ENCODE assay signal across 9 cellular contexts in the genomic region with DNA sequence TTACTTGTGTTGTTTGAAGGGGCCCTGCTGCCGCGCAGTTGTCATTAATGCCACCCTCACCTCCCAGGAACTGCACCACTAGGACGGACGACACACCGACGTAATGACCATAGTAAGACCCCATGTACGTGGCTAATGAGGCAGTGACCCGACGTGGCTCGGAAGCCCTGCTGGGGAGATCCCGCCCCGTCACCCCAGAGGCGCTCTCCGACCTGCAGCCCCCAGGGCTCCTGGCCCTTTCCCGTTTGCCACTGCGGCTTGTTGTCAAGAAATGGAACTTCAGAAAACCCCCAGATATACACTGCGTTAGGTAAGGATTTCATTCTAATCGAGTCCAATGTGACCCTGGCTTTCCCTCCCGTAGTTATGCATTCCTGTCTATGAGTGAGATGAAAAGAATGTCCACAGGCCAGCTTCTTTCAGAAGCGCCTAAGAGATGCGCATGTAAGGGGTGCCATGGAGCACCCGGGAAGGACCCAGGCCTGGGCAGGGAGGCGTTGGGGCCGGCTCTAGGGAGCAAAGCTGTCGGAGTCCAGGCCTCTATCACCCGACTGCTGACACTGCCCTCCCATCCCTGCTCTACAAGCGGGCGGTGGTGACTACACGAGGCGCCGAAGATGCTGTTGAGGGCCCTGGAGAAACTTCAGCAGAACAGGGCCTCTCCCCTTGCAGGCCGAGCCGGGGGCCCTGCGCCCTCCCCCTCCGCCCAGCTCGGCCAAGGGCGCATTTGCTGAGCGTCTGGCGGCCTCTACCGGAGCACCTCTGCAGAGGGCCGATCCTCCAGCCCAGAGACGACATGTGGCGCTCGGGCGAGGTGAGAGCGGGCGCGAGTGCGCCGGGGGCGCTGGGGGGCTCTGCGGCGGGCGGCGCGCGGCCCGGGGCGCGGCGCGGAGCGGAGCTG. TPM values are rescaled to one million over a fixed set of nuclear protein-coding genes. Genes with fewer than 3 reads are reported as not detected.
DNase-seq lines count a peak whose midpoint lies in the region; ATAC-seq and TF ChIP-seq lines count a peak whose summit lies in the region.
"Had no signal": no experiment of that assay in that cellular context is flagged by ENCODE, and none has a peak within 500 bp of the region (broad histone marks: within the 10 kb centered on the region; RNA-seq: fewer than 3 reads in every experiment).

Gene GABRA5, plus strand, starts transcription at position 765 of the 901 bp plus-strand sequence. CDS start 2,187 bp downstream, outside the sequence.

- H3K36me3 ChIP-seq in BLaER1 (no peaks in the 10 kb centered on the region), mesenchymal stem cell (ENCODE audit: control insufficient read depth in 1 of 2, insufficient read depth in 2 of 2, low read depth in 1 of 2, low read length in 2 of 2) (no peaks in the 10 kb centered on the region), tibial nerve (no peaks in the 10 kb centered on the region)

- H2AK5ac ChIP-seq in mesenchymal stem cell (ENCODE audit: low read length, severe bottlenecking), result no peak within 1 kb of the TSS

- TF ChIP-seq EP300 in tibial nerve (IDR thresholded peaks at IDR 0.05), result no peak

- H4K91ac ChIP-seq in mesenchymal stem cell (ENCODE audit: low read length), result no peak within 1 kb of the TSS

- H3K4me3 ChIP-seq in BLaER1, result peak within 1 kb of the TSS; percentile 55
- peak within 1 kb of the TSS; percentile 53 for H3K4me3 ChIP-seq in coronary artery
- no peak within 1 kb of the TSS for H3K4me3 ChIP-seq in mesenchymal stem cell (ENCODE audit: insufficient read depth in 1 of 2, low read depth in 1 of 2, low read length in 2 of 2)
- peak within 1 kb of the TSS in 1 of 4 donors; percentile 37 for H3K4me3 ChIP-seq in tibial nerve

- H3K4me1 ChIP-seq in BLaER1 (peaks cover 11% of the 10 kb centered on the region; the same call in 1 of the 2 replicates), mesenchymal stem cell (ENCODE audit: control insufficient read depth, insufficient read depth, low read depth, low read length) (peaks cover 13% of the 10 kb centered on the region), tibial nerve (peaks cover 0 to 25% (median 0%) of the 10 kb centered on the region in 4 donors)

- peak within 1 kb of the TSS; percentile 65 for H3K4me2 ChIP-seq in BLaER1
- H3K4me2 ChIP-seq in mesenchymal stem cell (ENCODE audit: low read length, poor library complexity, severe bottlenecking), result peak within 1 kb of the TSS; percentile 52

- CTCF ChIA-PET in GM10248 (lab: Yijun Ruan, JAX), result no interaction called here

- H2AFZ ChIP-seq in mesenchymal stem cell (ENCODE audit: low read depth, low read length), result no peak within 1 kb of the TSS

- 15% methylated on average over 60 of the region's 63 CpGs for WGBS in mesenchymal stem cell
- 12 to 17% methylated on average over 43 to 52 of the region's 63 CpGs for WGBS in tibial nerve, 2 donors

- peaks cover 15% of the 10 kb centered on the region; the same call in 1 of the 2 replicates for H3K27me3 ChIP-seq in BLaER1
- peaks cover 28 to 52% of the 10 kb centered on the region in 2 experiments for H3K27me3 ChIP-seq in mesenchymal stem cell (ENCODE audit: control insufficient read depth in 1 of 2, insufficient read depth in 1 of 2, low read length in 2 of 2)
- H3K27me3 ChIP-seq in tibial nerve, result peaks cover 5 to 48% of the 10 kb centered on the region in 2 donors

- H3K14ac ChIP-seq in mesenchymal stem cell (ENCODE audit: low read length in 2 of 2), result no peak within 1 kb of the TSS

- H2BK5ac ChIP-seq in mesenchymal stem cell (ENCODE audit: low read depth, low read length, poor library complexity, severe bottlenecking), result no peak within 1 kb of the TSS

- POLR2A ChIA-PET in GM10248 (lab: Yijun Ruan, JAX), result no interaction called here

- no peak within 1 kb of the TSS for H4K8ac ChIP-seq in mesenchymal stem cell (ENCODE audit: low read length)

- no peak within 1 kb of the TSS for H3K18ac ChIP-seq in mesenchymal stem cell (ENCODE audit: low read depth in 1 of 2, low read length in 2 of 2)

- no peak for TF ChIP-seq POLR2A in tibial nerve (IDR thresholded peaks at IDR 0.05)

- no peak within 1 kb of the TSS for H2BK120ac ChIP-seq in mesenchymal stem cell (ENCODE audit: low read depth, low read length)

- H2BK12ac ChIP-seq in mesenchymal stem cell (ENCODE audit: low read length in 2 of 2), result no peak within 1 kb of the TSS

- no peak for ATAC-seq in GM18870 (IDR thresholded peaks at IDR 0.05; ENCODE audit: unreplicated experiment)

- H3K79me1 ChIP-seq in mesenchymal stem cell (replicated peaks; ENCODE audit: low read length, poor library complexity, severe bottlenecking), result no peaks in the 10 kb centered on the region

- H4K20me1 ChIP-seq in BLaER1, result no peaks in the 10 kb centered on the region

- peak; percentile 68 for DNase-seq in NCI-H1092 treated with DMSO at 0.1 percent for 48 hours (lab: John Stamatoyannopoulos, UW)
- DNase-seq in coronary artery (ENCODE audit: low spot score), result no peak
- DNase-seq in mesenchymal stem cell, result no peak
- DNase-seq in tibial nerve (ENCODE audit: low spot score in 2 of 2), result no peak
- no peak for DNase-seq in GM10248 (ENCODE audit: extremely low spot score)
- no peak for DNase-seq in GDM1 (lab: John Stamatoyannopoulos, UW)

- no peak within 1 kb of the TSS for H3K4ac ChIP-seq in mesenchymal stem cell (ENCODE audit: low read depth in 1 of 2, low read length in 2 of 2)

- H3K9me3 ChIP-seq in BLaER1, result peaks cover 6% of the 10 kb centered on the region; the same call in 1 of the 2 replicates
- H3K9me3 ChIP-seq in mesenchymal stem cell (ENCODE audit: control insufficient read depth, low read length), result peaks cover 3% of the 10 kb centered on the region
- H3K9me3 ChIP-seq in tibial nerve, result no peaks in the 10 kb centered on the region

- H3K23ac ChIP-seq in mesenchymal stem cell (ENCODE audit: low read length in 2 of 2), result no peak within 1 kb of the TSS

- H3K9ac ChIP-seq in BLaER1, result no peak within 1 kb of the TSS
- no peak within 1 kb of the TSS for H3K9ac ChIP-seq in mesenchymal stem cell (ENCODE audit: low read length)

- TF ChIP-seq CTCF in coronary artery (IDR thresholded peaks at IDR 0.05) (no peak), tibial nerve (IDR thresholded peaks at IDR 0.05) (peak in 2 of 5 experiments; percentile 9 to 25), GM10248 (IDR thresholded peaks at IDR 0.05; ENCODE audit: control extremely low read depth, extremely low read depth, low read depth, missing control alignments) (no peak)

- H2BK15ac ChIP-seq in mesenchymal stem cell (ENCODE audit: low read depth, poor library complexity, severe bottlenecking), result no peak within 1 kb of the TSS

- H3K27ac ChIP-seq in BLaER1 (no peak within 1 kb of the TSS), coronary artery (no peak within 1 kb of the TSS), mesenchymal stem cell (ENCODE audit: low read length, poor library complexity, severe bottlenecking) (no peak within 1 kb of the TSS), tibial nerve (no peak within 1 kb of the TSS)
- H3K27ac ChIP-seq: skin epidermis had no signal

RNA-seq across cellular contexts. Expression of gene GABRA5, which starts in this region (rescaled TPM):
- polyA plus RNA-seq in mesenchymal stem cell (2013, experiment 1 of 2), result not detected
- not detected for polyA plus RNA-seq in mesenchymal stem cell (2013, experiment 2 of 2)
- total RNA-seq in tibial nerve, result not detected

Comparison
In these comparisons a context has a peak if more than half of its experiments do, and no peak if none do; other contexts are left out.
1. H3K4me3 ChIP-seq: peak in BLaER1 (single experiment) and coronary artery (single experiment); none in mesenchymal stem cell (0 of 2).